In the genomic region with DNA sequence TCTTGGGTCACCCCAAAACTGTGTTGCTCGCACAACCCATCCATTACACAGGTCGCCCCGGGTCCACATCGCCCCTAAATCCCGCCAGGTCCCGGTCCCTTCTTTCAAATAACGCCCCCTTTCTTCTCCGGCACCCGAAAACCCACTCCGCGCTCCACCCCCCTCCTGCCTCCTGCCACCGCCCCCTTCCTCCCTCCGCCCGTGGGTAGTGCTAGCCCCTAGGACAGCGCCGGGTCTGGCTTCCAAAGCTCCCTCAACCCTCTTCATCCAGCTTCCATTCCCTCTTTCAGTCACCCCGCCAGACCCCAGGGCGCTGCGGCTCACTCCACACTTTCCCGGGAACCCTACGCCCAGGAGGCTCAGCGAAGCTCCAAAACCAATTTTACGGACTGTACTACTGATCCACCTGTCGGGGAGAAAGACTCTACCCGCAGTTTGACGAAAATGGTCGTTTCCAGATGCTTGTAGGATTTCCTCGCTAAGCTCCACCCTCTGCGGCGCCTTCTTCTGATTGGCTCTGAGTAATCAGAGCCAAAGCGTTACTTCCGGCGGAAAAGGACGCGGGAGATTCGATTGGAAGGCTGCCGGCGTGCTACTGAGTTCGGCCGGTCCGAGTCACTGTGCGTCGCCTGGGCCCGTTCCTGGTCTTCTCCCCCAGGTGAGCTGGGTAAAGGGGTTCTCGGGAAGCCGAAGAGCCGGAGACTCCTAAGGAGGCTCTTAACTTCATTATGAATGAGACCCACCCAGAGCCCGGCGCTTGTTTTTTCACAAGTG, we compare ENCODE assay signal across 8 cellular contexts. TPM values are rescaled to one million over a fixed set of nuclear protein-coding genes. Genes with fewer than 3 reads are reported as not detected.
A peak's percentile ranks its signal among the peaks of the same experiment; 100 is the strongest.
DNase-seq lines count a peak whose midpoint lies in the region; TF ChIP-seq lines count a peak whose summit lies in the region.

A gene with protein sequence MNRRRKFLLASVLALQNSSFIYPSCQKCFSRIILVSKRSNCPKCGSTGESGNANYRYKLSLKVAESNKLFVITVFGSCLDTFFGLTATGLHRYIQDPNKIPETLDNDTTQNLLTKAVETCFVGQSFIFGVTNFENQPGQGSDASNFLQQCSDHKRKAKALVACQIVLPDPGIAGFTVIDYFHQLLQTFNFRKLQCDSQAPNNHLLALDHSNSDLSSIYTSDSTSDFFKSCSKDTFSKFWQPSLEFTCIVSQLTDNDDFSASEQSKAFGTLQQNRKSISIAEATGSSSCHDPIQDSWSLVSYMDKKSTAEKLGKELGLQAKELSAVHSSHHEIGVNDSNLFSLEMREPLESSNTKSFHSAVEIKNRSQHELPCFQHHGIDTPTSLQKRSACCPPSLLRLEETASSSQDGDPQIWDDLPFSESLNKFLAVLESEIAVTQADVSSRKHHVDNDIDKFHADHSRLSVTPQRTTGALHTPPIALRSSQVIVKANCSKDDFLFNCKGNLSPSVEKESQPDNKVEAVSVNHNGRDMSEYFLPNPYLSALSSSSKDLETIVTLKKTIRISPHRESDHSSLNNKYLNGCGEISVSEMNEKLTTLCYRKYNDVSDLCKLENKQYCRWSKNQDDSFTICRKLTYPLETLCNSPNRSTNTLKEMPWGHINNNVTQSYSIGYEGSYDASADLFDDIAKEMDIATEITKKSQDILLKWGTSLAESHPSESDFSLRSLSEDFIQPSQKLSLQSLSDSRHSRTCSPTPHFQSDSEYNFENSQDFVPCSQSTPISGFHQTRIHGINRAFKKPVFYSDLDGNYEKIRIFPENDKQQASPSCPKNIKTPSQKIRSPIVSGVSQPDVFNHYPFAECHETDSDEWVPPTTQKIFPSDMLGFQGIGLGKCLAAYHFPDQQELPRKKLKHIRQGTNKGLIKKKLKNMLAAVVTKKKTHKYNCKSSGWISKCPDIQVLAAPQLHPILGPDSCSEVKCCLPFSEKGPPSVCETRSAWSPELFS (plus strand): TSS at position 572 of the 774 bp plus-strand sequence. CDS start 13,003 bp downstream, outside the sequence.

- H3K4me1 ChIP-seq in HEK293 (ENCODE audit: control insufficient read depth, insufficient read depth, low read length) (0 out of 2 replicates have a peak, but pooled peaks cover 4% of the 10 kb centered on the region), neuron (ENCODE audit: insufficient read depth, low read length) (peaks cover 23% of the 10 kb centered on the region), subcutaneous abdominal adipose tissue (ENCODE audit: control insufficient read depth in 5 of 5, insufficient read depth in 5 of 5, low read length in 5 of 5) (peaks cover 3 to 49% (median 36%) of the 10 kb centered on the region in 5 donors)

- CTCF ChIA-PET in HEK293 (lab: Yijun Ruan, JAX) = interaction anchor here (0.5 to 7.9 kb wide), 10 partner anchors 9 to 918 kb away, joined by 3 to 69 read pairs (median 3); no protein-coding TSS in a partner anchor

- peak within 1 kb of the TSS; percentile 53 for H3K4me3 ChIP-seq in HEK293 (ENCODE audit: low read depth, low read length)
- H3K4me3 ChIP-seq in neuron (ENCODE audit: low read length) = peak within 1 kb of the TSS; percentile 80
- H3K4me3 ChIP-seq in subcutaneous abdominal adipose tissue (ENCODE audit: low read depth in 1 of 5, low read length in 5 of 5) = peak within 1 kb of the TSS; percentile 76 to 99 (median 84)

- no peaks in the 10 kb centered on the region for H3K36me3 ChIP-seq in HEK293 (ENCODE audit: control insufficient read depth in 2 of 2, insufficient read depth in 1 of 2, low read length in 2 of 2)
- H3K36me3 ChIP-seq in neuron (ENCODE audit: insufficient read depth, low read length) = no peaks in the 10 kb centered on the region
- H3K36me3 ChIP-seq in subcutaneous abdominal adipose tissue (ENCODE audit: control insufficient read depth in 5 of 5, insufficient read depth in 5 of 5, low read length in 5 of 5) = no peaks in the 10 kb centered on the region

- H3K9me3 ChIP-seq in HEK293 (ENCODE audit: control insufficient read depth, insufficient read depth, low read depth, low read length) (no peaks in the 10 kb centered on the region), neuron (ENCODE audit: low read length) (no peaks in the 10 kb centered on the region), subcutaneous abdominal adipose tissue (ENCODE audit: control insufficient read depth in 5 of 5, low read length in 5 of 5) (no peaks in the 10 kb centered on the region)

- H3K27me3 ChIP-seq in neuron (ENCODE audit: insufficient read depth, low read length) (no peaks in the 10 kb centered on the region), subcutaneous abdominal adipose tissue (ENCODE audit: control insufficient read depth in 5 of 5, insufficient read depth in 4 of 5, low read length in 5 of 5) (no peaks in the 10 kb centered on the region)

- peak within 1 kb of the TSS; percentile 82 to 96 (median 91) for H3K9ac ChIP-seq in subcutaneous abdominal adipose tissue (ENCODE audit: low read length in 5 of 5)

- peak within 1 kb of the TSS; percentile 92 for H2AFZ ChIP-seq in neuron (ENCODE audit: low read depth, low read length)

- DNase-seq in GDM1 (lab: John Stamatoyannopoulos, UW) = peak; percentile 91
- peak; percentile 97 for DNase-seq in MV-4-11 (lab: John Stamatoyannopoulos, UW)
- DNase-seq in SK-MEL-5 (ENCODE audit: low read depth, low spot score) = peak; percentile 96
- DNase-seq in activated naive CD4-positive, alpha-beta T cell treated with Interleukin-2 at 50 U/mL for 16 hours = peak; percentile 94
- peak; percentile 96 for DNase-seq in foreskin melanocyte

- POLR2A ChIA-PET in HEK293 (lab: Yijun Ruan, JAX) = interaction anchor here (0.5 to 3.6 kb wide), 26 partner anchors 9 to 780 kb away, joined by 3 to 46 read pairs (median 4); a partner anchor contains a TSS

- in situ Hi-C loops in SK-MEL-5 (cut with HindIII; ENCODE audit: low pct_unique_long_range_greater_than_20kb, low sequenced_read_pairs) = no loop called here

- peak within 1 kb of the TSS; percentile 57; the same call in 1 of the 2 replicates for H3K27ac ChIP-seq in HEK293 (ENCODE audit: extremely low read depth, low read depth, low read length)
- H3K27ac ChIP-seq in subcutaneous abdominal adipose tissue (ENCODE audit: low read depth, low read length) = peak within 1 kb of the TSS; percentile 85

- TF ChIP-seq CTCF in HEK293 (tag by site-specific recombination; IDR thresholded peaks at IDR 0.05) = no peak

TF ChIP-seq in HEK293, 187 proteins besides CTCF, POLR2A, EP300 and RAD21 (continues in another document):
- TF ChIP-seq ZNF302 (tag by site-specific recombination; IDR thresholded peaks at IDR 0.05; ENCODE audit: low read depth) = no peak
- TF ChIP-seq ZNF629 (tag by site-specific recombination; IDR thresholded peaks at IDR 0.05) = no peak
- no peak for TF ChIP-seq ZNF747 (tag by site-specific recombination; IDR thresholded peaks at IDR 0.05)
- TF ChIP-seq GFI1B (tag by site-specific recombination; IDR thresholded peaks at IDR 0.05) = no peak
- no peak for TF ChIP-seq ZNF677 (tag by site-specific recombination; IDR thresholded peaks at IDR 0.05)
- peak; percentile 84 for TF ChIP-seq KLF9 (tag by site-specific recombination; IDR thresholded peaks at IDR 0.05; ENCODE audit: low read depth)
- no peak for TF ChIP-seq ZBTB17 (tag by site-specific recombination; IDR thresholded peaks at IDR 0.05)
- no peak for TF ChIP-seq KLF1 (tag by site-specific recombination; IDR thresholded peaks at IDR 0.05)
- TF ChIP-seq, protein P1, sequence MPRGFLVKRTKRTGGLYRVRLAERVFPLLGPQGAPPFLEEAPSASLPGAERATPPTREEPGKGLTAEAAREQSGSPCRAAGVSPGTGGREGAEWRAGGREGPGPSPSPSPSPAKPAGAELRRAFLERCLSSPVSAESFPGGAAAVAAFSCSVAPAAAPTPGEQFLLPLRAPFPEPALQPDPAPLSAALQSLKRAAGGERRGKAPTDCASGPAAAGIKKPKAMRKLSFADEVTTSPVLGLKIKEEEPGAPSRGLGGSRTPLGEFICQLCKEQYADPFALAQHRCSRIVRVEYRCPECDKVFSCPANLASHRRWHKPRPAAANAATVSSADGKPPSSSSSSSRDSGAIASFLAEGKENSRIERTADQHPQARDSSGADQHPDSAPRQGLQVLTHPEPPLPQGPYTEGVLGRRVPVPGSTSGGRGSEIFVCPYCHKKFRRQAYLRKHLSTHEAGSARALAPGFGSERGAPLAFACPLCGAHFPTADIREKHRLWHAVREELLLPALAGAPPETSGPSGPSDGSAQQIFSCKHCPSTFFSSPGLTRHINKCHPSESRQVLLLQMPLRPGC (tag by site-specific recombination; IDR thresholded peaks at IDR 0.05) = no peak
- TF ChIP-seq, protein P2, sequence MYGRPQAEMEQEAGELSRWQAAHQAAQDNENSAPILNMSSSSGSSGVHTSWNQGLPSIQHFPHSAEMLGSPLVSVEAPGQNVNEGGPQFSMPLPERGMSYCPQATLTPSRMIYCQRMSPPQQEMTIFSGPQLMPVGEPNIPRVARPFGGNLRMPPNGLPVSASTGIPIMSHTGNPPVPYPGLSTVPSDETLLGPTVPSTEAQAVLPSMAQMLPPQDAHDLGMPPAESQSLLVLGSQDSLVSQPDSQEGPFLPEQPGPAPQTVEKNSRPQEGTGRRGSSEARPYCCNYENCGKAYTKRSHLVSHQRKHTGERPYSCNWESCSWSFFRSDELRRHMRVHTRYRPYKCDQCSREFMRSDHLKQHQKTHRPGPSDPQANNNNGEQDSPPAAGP (tag by site-specific recombination; IDR thresholded peaks at IDR 0.05) = no peak
- TF ChIP-seq ZNF10 (tag by site-specific recombination; IDR thresholded peaks at IDR 0.05) = no peak
- TF ChIP-seq ZBTB48 (tag by site-specific recombination; IDR thresholded peaks at IDR 0.05) = peak; percentile 79
- TF ChIP-seq HOXD13 (CRISPR knock-in tag; IDR thresholded peaks at IDR 0.05; ENCODE audit: borderline replicate concordance) = no peak
- TF ChIP-seq ZNF670 (tag by site-specific recombination; IDR thresholded peaks at IDR 0.05; ENCODE audit: low read depth) = no peak
- TF ChIP-seq ZNF571 (tag by site-specific recombination; IDR thresholded peaks at IDR 0.05) = no peak
- peak; percentile 18; the same call in 1 of the 2 replicates for TF ChIP-seq ZIC2 (tag by site-specific recombination; IDR thresholded peaks at IDR 0.05)
- no peak for TF ChIP-seq ZNF433 (tag by site-specific recombination; IDR thresholded peaks at IDR 0.05; ENCODE audit: low read depth)
- no peak for TF ChIP-seq ZNF16 (tag by site-specific recombination; IDR thresholded peaks at IDR 0.05; ENCODE audit: low read depth)
- 0 out of 2 replicates have a peak, but pooled peaks have one; percentile 22 for TF ChIP-seq ZNF623 (tag by site-specific recombination; IDR thresholded peaks at IDR 0.05)

RNA-seq across cellular contexts. Expression of the gene that starts here (rescaled TPM):
- total RNA-seq in SK-MEL-5 (2014; rRNA removed; shearing (Covaris generic)) = 9.3 and 13.8 TPM in 2 replicates
- 7.3 and 10.3 TPM in 2 replicates for polyA plus RNA-seq in SK-MEL-5 (2015; cell fraction: cytosol; rRNA removed)
- 7.8 and 8.0 TPM in 2 replicates for polyA plus RNA-seq in SK-MEL-5 (2015; cell fraction: nucleus; rRNA removed)

Comparison
In these comparisons a context has a peak if more than half of its experiments do, and no peak if none do; other contexts are left out.
1. Peak in every context shown above with its lines: DNase-seq, H3K4me3 ChIP-seq and H3K27ac ChIP-seq.